In the genomic region with DNA sequence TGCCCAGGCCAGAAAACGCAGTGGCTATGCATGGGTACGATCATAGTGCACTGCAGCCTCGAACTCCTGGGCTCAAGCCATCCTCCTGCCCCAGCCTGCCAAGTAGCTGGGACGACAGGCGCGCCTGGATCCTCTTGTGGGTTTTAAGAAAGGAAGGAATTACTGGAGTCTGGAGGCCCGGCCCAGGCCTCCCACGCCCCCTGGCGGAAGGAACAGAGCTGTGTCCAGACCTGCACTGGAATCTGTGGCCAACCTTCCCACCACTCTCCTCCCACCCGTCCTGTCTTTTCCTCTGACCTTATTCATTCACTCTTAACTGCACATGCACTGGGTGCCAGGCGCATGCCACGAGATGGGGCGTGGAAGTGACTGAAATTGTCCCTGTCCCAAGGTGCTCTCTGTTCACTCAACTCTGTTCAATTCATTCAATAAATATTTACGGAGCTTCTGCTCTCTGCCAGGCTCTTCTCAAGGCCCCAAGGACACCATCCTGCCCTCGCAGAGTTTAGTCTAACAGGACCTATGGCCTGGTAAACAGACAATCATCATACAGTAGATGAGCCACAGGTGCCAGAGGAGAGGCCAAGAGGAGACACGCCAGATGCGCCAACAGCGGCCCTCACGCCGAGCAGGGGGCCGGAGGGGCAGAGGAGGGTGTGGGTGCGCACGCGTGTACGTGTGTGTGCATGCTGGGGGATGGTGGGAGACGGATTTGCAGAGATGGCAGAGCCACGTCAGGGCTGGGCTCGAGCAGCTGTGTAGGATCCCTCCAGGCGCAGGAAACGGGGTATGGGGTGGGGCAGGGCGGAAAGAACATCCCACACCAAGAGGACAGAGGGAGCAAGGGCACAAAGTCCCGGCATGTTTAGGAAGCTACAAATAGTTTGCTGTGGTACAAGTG, we compare ENCODE assay signal across 1 cellular context.
TF ChIP-seq lines count a peak whose summit lies in the region.

No MANE protein-coding gene starts in this region.

TF ChIP-seq in H1, 55 proteins besides CTCF, POLR2A, EP300 and RAD21:
- TF ChIP-seq TEAD4 (IDR thresholded peaks at IDR 0.05; ENCODE audit: low read depth, low read length) (0 out of 2 replicates have a peak, but pooled peaks have one; percentile 39), E2F6 (IDR thresholded peaks at IDR 0.05) (peak; percentile 30; the same call in 1 of the 2 replicates), EZH2 (IDR thresholded peaks at IDR 0.05; ENCODE audit: low read depth, low read length, severe bottlenecking) (no peak), SAP30 (IDR thresholded peaks at IDR 0.05; ENCODE audit: insufficient read depth, insufficient replicate concordance, low read length) (no peak), KDM4A (IDR thresholded peaks at IDR 0.05; ENCODE audit: low read depth, low read length, severe bottlenecking) (no peak), BCL11A (IDR thresholded peaks at IDR 0.05; ENCODE audit: low read depth in 2 of 2, low read length in 2 of 2) (no peak), SP2 (IDR thresholded peaks at IDR 0.05; ENCODE audit: low read length) (no peak), ZNF274 (IDR thresholded peaks at IDR 0.05; ENCODE audit: borderline replicate concordance, extremely low read depth, low read length) (no peak), SP1 (IDR thresholded peaks at IDR 0.05; ENCODE audit: low read depth, low read length) (no peak), ATF3 (IDR thresholded peaks at IDR 0.05; ENCODE audit: insufficient read depth, low read depth, low read length) (0 out of 2 replicates have a peak, but pooled peaks have one; percentile 12), CHD7 (IDR thresholded peaks at IDR 0.05; ENCODE audit: insufficient replicate concordance, low read length) (no peak), TBP (IDR thresholded peaks at IDR 0.05; ENCODE audit: low read depth, low read length) (no peak), HDAC6 (IDR thresholded peaks at IDR 0.05; ENCODE audit: low read depth, low read length) (no peak), CBX5 (IDR thresholded peaks at IDR 0.05; ENCODE audit: low read depth, low read length) (no peak), CHD1 (IDR thresholded peaks at IDR 0.05; ENCODE audit: low read depth, low read length) (no peak), CEBPB (IDR thresholded peaks at IDR 0.05; ENCODE audit: low read depth, low read length) (no peak), TAF1 (IDR thresholded peaks at IDR 0.05; ENCODE audit: low read depth, low read length) (no peak), CBX8 (IDR thresholded peaks at IDR 0.05; ENCODE audit: borderline replicate concordance, low read depth, low read length) (no peak), KDM1A (IDR thresholded peaks at IDR 0.05; ENCODE audit: borderline replicate concordance, low read length) (no peak; the same call in 1 of the 2 replicates), POLR2AphosphoS5 (IDR thresholded peaks at IDR 0.05; ENCODE audit: low read depth, low read length) (no peak), GABPA (IDR thresholded peaks at IDR 0.05; ENCODE audit: borderline replicate concordance, insufficient read depth, low read length) (no peak; the same call in 1 of the 2 replicates), SIX5 (IDR thresholded peaks at IDR 0.05; ENCODE audit: low read depth, low read length) (no peak), RFX5 (IDR thresholded peaks at IDR 0.05; ENCODE audit: borderline replicate concordance, low read depth, low read length) (no peak), RNF2 (IDR thresholded peaks at IDR 0.05; ENCODE audit: borderline replicate concordance, low read depth, low read length, missing control alignments, poor library complexity, severe bottlenecking) (no peak), NRF1 (IDR thresholded peaks at IDR 0.05; ENCODE audit: low read depth, low read length) (no peak), HDAC2 (IDR thresholded peaks at IDR 0.05; ENCODE audit: borderline replicate concordance in 1 of 2, low read depth in 2 of 2, low read length in 2 of 2) (0 out of 4 replicates have a peak, but pooled peaks of 1 of the 2 experiments have one; percentile 45), ASH2L (IDR thresholded peaks at IDR 0.05; ENCODE audit: low read length) (no peak), KDM5A (IDR thresholded peaks at IDR 0.05; ENCODE audit: low read length) (no peak), TCF12 (IDR thresholded peaks at IDR 0.05; ENCODE audit: low read depth, low read length) (no peak), SP4 (IDR thresholded peaks at IDR 0.05; ENCODE audit: low read length) (no peak), RBBP5 (IDR thresholded peaks at IDR 0.05; ENCODE audit: borderline replicate concordance, low read depth, low read length) (no peak), CHD2 (IDR thresholded peaks at IDR 0.05; ENCODE audit: low read length) (no peak), CREB1 (IDR thresholded peaks at IDR 0.05) (no peak), TAF7 (optimal IDR thresholded peaks at IDR 0.05; ENCODE audit: borderline replicate concordance, low read depth, low read length) (no peak), BACH1 (IDR thresholded peaks at IDR 0.05; ENCODE audit: low read length) (no peak), MAFK (IDR thresholded peaks at IDR 0.05; ENCODE audit: low read depth, low read length) (no peak), SIN3A (conservative IDR thresholded peaks at IDR 0.05 in 1 of 2, IDR thresholded peaks at IDR 0.05 in 1 of 2; ENCODE audit: low read depth in 1 of 2, low read length in 2 of 2) (no peak), GTF2F1 (IDR thresholded peaks at IDR 0.05; ENCODE audit: borderline replicate concordance, low read depth, low read length) (no peak), YY1 (IDR thresholded peaks at IDR 0.05; ENCODE audit: low read depth, low read length) (no peak)
- TF ChIP-seq, protein P1, sequence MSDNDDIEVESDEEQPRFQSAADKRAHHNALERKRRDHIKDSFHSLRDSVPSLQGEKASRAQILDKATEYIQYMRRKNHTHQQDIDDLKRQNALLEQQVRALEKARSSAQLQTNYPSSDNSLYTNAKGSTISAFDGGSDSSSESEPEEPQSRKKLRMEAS (IDR thresholded peaks at IDR 0.05): 0 out of 2 replicates have a peak, but pooled peaks have one; percentile 45
- TF ChIP-seq, protein P2, sequence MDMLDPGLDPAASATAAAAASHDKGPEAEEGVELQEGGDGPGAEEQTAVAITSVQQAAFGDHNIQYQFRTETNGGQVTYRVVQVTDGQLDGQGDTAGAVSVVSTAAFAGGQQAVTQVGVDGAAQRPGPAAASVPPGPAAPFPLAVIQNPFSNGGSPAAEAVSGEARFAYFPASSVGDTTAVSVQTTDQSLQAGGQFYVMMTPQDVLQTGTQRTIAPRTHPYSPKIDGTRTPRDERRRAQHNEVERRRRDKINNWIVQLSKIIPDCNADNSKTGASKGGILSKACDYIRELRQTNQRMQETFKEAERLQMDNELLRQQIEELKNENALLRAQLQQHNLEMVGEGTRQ (IDR thresholded peaks at IDR 0.05; ENCODE audit: low read length): no peak
